ENCODE assay signal across 8 cellular contexts in genomic region chr20:50636601-50637539, GRCh38. TPM values are rescaled to one million over a fixed set of nuclear protein-coding genes. Genes with fewer than 3 reads are reported as not detected.
A peak's percentile ranks its signal among the peaks of the same experiment; 100 is the strongest.
DNase-seq lines count a peak whose midpoint lies in the region; ATAC-seq and TF ChIP-seq lines count a peak whose summit lies in the region.

No MANE protein-coding gene starts in this region.

- no peak for TF ChIP-seq POLR2A in vagina (IDR thresholded peaks at IDR 0.05)

- H3F3A ChIP-seq in MM.1S (ENCODE audit: insufficient read depth, low read length) = no peaks in the 10 kb centered on the region

- H3K27me3 Mint-ChIP-seq in mesothelial cell of epicardium (ENCODE audit: low read depth) = no peaks in the 10 kb centered on the region
- peaks cover 5% of the 10 kb centered on the region for H3K27me3 Mint-ChIP-seq in activated CD4-positive, alpha-beta T cell treated with anti-CD3 and anti-CD28 coated beads, Interleukin-2, amount 10 ng/mL, durations not matched to agents 24 days and 14 days

- H3K27me3 ChIP-seq in right atrium auricular region (no peaks in the 10 kb centered on the region), vagina (no peaks in the 10 kb centered on the region), MM.1S (replicated peaks; ENCODE audit: insufficient read depth, low read length) (peaks cover 21% of the 10 kb centered on the region)

- H3K4me1 Mint-ChIP-seq in mesothelial cell of epicardium = peaks cover 39% of the 10 kb centered on the region
- H3K4me1 Mint-ChIP-seq in activated CD4-positive, alpha-beta T cell treated with anti-CD3 and anti-CD28 coated beads, Interleukin-2, amount 10 ng/mL, durations not matched to agents 24 days and 14 days = no peaks in the 10 kb centered on the region

- peak; percentile 8 for ATAC-seq in Right ventricle myocardium superior (ENCODE audit: poor library complexity)

- H3K9ac ChIP-seq in MM.1S (ENCODE audit: low read length) = no peak overlapping the region

- H3K9me2 ChIP-seq in MM.1S (replicated peaks; ENCODE audit: insufficient read depth, low read length) = no peaks in the 10 kb centered on the region

- no peaks in the 10 kb centered on the region for H3K9me3 Mint-ChIP-seq in mesothelial cell of epicardium
- no peaks in the 10 kb centered on the region for H3K9me3 Mint-ChIP-seq in activated CD4-positive, alpha-beta T cell treated with anti-CD3 and anti-CD28 coated beads, Interleukin-2, amount 10 ng/mL, durations not matched to agents 24 days and 14 days

- no peak overlapping the region for H3K4me3 Mint-ChIP-seq in mesothelial cell of epicardium
- no peak overlapping the region for H3K4me3 Mint-ChIP-seq in activated CD4-positive, alpha-beta T cell treated with anti-CD3 and anti-CD28 coated beads, Interleukin-2, amount 10 ng/mL, durations not matched to agents 24 days and 14 days

- no peaks in the 10 kb centered on the region for H3K36me3 Mint-ChIP-seq in mesothelial cell of epicardium
- H3K36me3 Mint-ChIP-seq in activated CD4-positive, alpha-beta T cell treated with anti-CD3 and anti-CD28 coated beads, Interleukin-2, amount 10 ng/mL, durations not matched to agents 24 days and 14 days (ENCODE audit: low read depth) = no peaks in the 10 kb centered on the region

- H3K27ac ChIP-seq in right atrium auricular region = peak overlapping the region in 1 of 2 donors; percentile 31
- H3K27ac ChIP-seq in vagina = peak overlapping the region; percentile 71
- H3K27ac ChIP-seq in MM.1S (ENCODE audit: low read length) = no peak overlapping the region

- H3K4me1 ChIP-seq in right atrium auricular region (peaks cover 0 to 20% of the 10 kb centered on the region in 2 donors), vagina (peaks cover 40% of the 10 kb centered on the region), MM.1S (ENCODE audit: low read length) (no peaks in the 10 kb centered on the region)

- no peak for TF ChIP-seq CTCF in right atrium auricular region (IDR thresholded peaks at IDR 0.05)
- TF ChIP-seq CTCF in mesothelial cell of epicardium (IDR thresholded peaks at IDR 0.05; ENCODE audit: unreplicated experiment) = no peak
- TF ChIP-seq CTCF in vagina (IDR thresholded peaks at IDR 0.05) = no peak
- no peak for TF ChIP-seq CTCF in MM.1S (IDR thresholded peaks at IDR 0.05; ENCODE audit: low read length)

- H3K9me3 ChIP-seq in right atrium auricular region (no peaks in the 10 kb centered on the region), vagina (no peaks in the 10 kb centered on the region), MM.1S (replicated peaks; ENCODE audit: insufficient read depth, low read length) (no peaks in the 10 kb centered on the region)

- no peaks in the 10 kb centered on the region for H4K20me1 ChIP-seq in MM.1S (ENCODE audit: insufficient read depth, low read length)

- no peak overlapping the region for H2AFZ ChIP-seq in MM.1S (ENCODE audit: low read length)

- intact Hi-C loops in Right ventricle myocardium superior (cut with DNase I) (no loop called here), vagina (cut with DNase I) (no loop called here)
- intact Hi-C loops in activated CD4-positive, alpha-beta T cell treated with anti-CD3 and anti-CD28 coated beads, Interleukin-2, amount 10 ng/mL, durations not matched to agents 24 days and 14 days (cut with micrococcal nuclease) = no loop called here

- no peaks in the 10 kb centered on the region for H3K36me3 ChIP-seq in right atrium auricular region
- H3K36me3 ChIP-seq in vagina = no peaks in the 10 kb centered on the region
- H3K36me3 ChIP-seq in MM.1S (replicated peaks; ENCODE audit: insufficient read depth, low read length) = no peaks in the 10 kb centered on the region

- DNase-seq in Right ventricle myocardium superior = no peak
- no peak for DNase-seq in right atrium auricular region (ENCODE audit: low spot score)
- DNase-seq in dedifferentiated amniotic fluid mesenchymal stem cell (ENCODE audit: extremely low spot score) = peak; percentile 80
- no peak for DNase-seq in mesothelial cell of epicardium (ENCODE audit: low spot score in 2 of 2, unreplicated experiment in 2 of 2)
- no peak for DNase-seq in vagina (ENCODE audit: extremely low spot score in 2 of 2)
- no peak for DNase-seq in occipital lobe (lab: John Stamatoyannopoulos, UW)
- DNase-seq in MM.1S = no peak
- no peak for DNase-seq in activated CD4-positive, alpha-beta T cell treated with anti-CD3 and anti-CD28 coated beads, Interleukin-2, amount 10 ng/mL, durations not matched to agents 24 days and 14 days

- H3K79me2 ChIP-seq in MM.1S (ENCODE audit: low read length) = no peaks in the 10 kb centered on the region

- H3K4me3 ChIP-seq in right atrium auricular region (no peak overlapping the region), vagina (no peak overlapping the region), MM.1S (ENCODE audit: low read length) (no peak overlapping the region)

- H3K4me2 ChIP-seq in MM.1S (ENCODE audit: low read depth, low read length) = no peak overlapping the region

- peak overlapping the region; percentile 96 for H3K27ac Mint-ChIP-seq in mesothelial cell of epicardium
- H3K27ac Mint-ChIP-seq in activated CD4-positive, alpha-beta T cell treated with anti-CD3 and anti-CD28 coated beads, Interleukin-2, amount 10 ng/mL, durations not matched to agents 24 days and 14 days = no peak overlapping the region

RNA-seq across cellular contexts. Expression of gene RIPOR3, which starts 54.5 kb away (rescaled TPM):
- 8.1 TPM for total RNA-seq in Right ventricle myocardium superior
- total RNA-seq in right atrium auricular region = 1 to 10 TPM; 2.9 to 4.7 TPM
- total RNA-seq in mesothelial cell of epicardium = 18.8 to 20.0 TPM (median 19.2 TPM) in 3 replicates
- total RNA-seq in vagina = 38.1 TPM
- total RNA-seq in occipital lobe = 1.7 TPM
- not detected in 2 replicates for total RNA-seq in activated CD4-positive, alpha-beta T cell treated with anti-CD3 and anti-CD28 coated beads, Interleukin-2, amount 10 ng/mL, durations not matched to agents 24 days and 14 days
